14 cellular contexts compared by ENCODE assay signal in the genomic region with DNA sequence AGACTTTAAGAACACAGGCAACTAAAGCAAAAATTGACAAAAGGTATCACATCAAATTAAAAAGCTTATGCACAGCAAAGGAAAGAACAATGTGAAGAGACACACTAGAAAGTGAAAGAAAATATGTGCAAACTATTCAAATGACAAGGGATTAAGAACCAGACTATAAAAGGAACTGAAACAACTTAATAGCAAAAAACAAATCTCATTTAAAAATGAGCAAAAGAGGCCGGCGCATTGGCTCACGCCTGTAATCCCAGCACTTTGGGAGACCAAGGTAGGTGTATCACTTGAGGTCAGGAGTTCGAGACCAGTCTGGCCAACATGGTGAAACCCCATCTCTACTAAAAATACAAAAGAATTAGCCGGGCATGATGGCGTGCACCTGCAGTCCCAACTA. TPM values are rescaled to one million over a fixed set of nuclear protein-coding genes. Genes with fewer than 3 reads are reported as not detected.
DNase-seq lines count a peak whose midpoint lies in the region; ATAC-seq, FAIRE-seq and TF ChIP-seq lines count a peak whose summit lies in the region.
"Had no signal": no experiment of that assay in that cellular context is flagged by ENCODE, and none has a peak within 500 bp of the region (broad histone marks: within the 10 kb centered on the region; RNA-seq: fewer than 3 reads in every experiment).

No MANE protein-coding gene starts in this region.

- H3K23me2 ChIP-seq in H9 (ENCODE audit: insufficient read length, low read depth, low read length, poor library complexity, severe bottlenecking), result no peaks in the 10 kb centered on the region

- no peaks in the 10 kb centered on the region for H4K20me1 ChIP-seq in H9 (ENCODE audit: control insufficient read depth, insufficient read depth, insufficient read length)

- no peaks in the 10 kb centered on the region for H3K79me1 ChIP-seq in H9 (ENCODE audit: insufficient read depth, low read depth, low read length, poor library complexity, severe bottlenecking)

- no peak overlapping the region for H2BK12ac ChIP-seq in H9 (ENCODE audit: insufficient read length, low read depth, low read length)

- H2BK15ac ChIP-seq in H9 (ENCODE audit: low read depth, low read length), result no peak overlapping the region

- no peaks in the 10 kb centered on the region for H3K4me1 Mint-ChIP-seq in H9

- peak overlapping the region in 1 of 3 experiments; percentile 19; a peak in 1 of 7 replicates for H3K27ac Mint-ChIP-seq in H9

- no peak overlapping the region for H2AFZ ChIP-seq in H9 (ENCODE audit: low read length)

- no peaks in the 10 kb centered on the region for H3K4me1 ChIP-seq in H9 (ENCODE audit: insufficient read depth, low read length)
- no peaks in the 10 kb centered on the region for H3K4me1 ChIP-seq in prostate gland (replicated peaks)
- H3K4me1 ChIP-seq: colonic mucosa, Peyer's patch, uterus had no signal

- no peak overlapping the region for H3K27ac ChIP-seq in H9 (ENCODE audit: insufficient read length, low read depth, low read length)
- H3K27ac ChIP-seq in prostate gland, result no peak overlapping the region
- H3K27ac ChIP-seq: colonic mucosa, uterus, WERI-Rb-1 had no signal

- no peak for TF ChIP-seq CTCF in H9 (conservative IDR thresholded peaks at IDR 0.05)
- TF ChIP-seq CTCF in prostate gland (IDR thresholded peaks at IDR 0.05), result no peak

- no peak overlapping the region for H2BK120ac ChIP-seq in H9 (ENCODE audit: low read depth, low read length, poor library complexity, severe bottlenecking)

- FAIRE-seq in GM12891 (lab: Jason Lieb, UNC), result peak; percentile 33

- peaks cover 33 to 47% (median 37%) of the 10 kb centered on the region in 3 experiments for H3K36me3 Mint-ChIP-seq in H9 (ENCODE audit: insufficient read depth in 1 of 3, low read depth in 3 of 3)

- H2BK5ac ChIP-seq in H9 (ENCODE audit: insufficient read length, low read length), result no peak overlapping the region

- H4K5ac ChIP-seq in H9 (ENCODE audit: insufficient read length, low read depth, low read length), result no peak overlapping the region

- no peak overlapping the region for H3T11ph ChIP-seq in H9 (ENCODE audit: low read length)

- no peak overlapping the region for H2AK5ac ChIP-seq in H9 (ENCODE audit: insufficient read length, low read length)

- ATAC-seq in GM19438 (IDR thresholded peaks at IDR 0.05; ENCODE audit: low read depth, unreplicated experiment) (peak; percentile 76), HG02870 (IDR thresholded peaks at IDR 0.05; ENCODE audit: unreplicated experiment) (peak; percentile 87), HG03558 (IDR thresholded peaks at IDR 0.05; ENCODE audit: extremely low read depth, unreplicated experiment) (peak; percentile 95)

- intact Hi-C loops in prostate gland (cut with DNase I), result no loop called here

- TF ChIP-seq POLR2A in GM12891 (IDR thresholded peaks at IDR 0.05; ENCODE audit: low read depth, low read length) (no peak), prostate gland (IDR thresholded peaks at IDR 0.05) (no peak)

- no peaks in the 10 kb centered on the region for H3K27me3 Mint-ChIP-seq in H9 (ENCODE audit: low read depth)

- H3K18ac ChIP-seq in H9 (ENCODE audit: insufficient read length, low read depth, low read length), result no peak overlapping the region

- H3K27me3 ChIP-seq in H9 (ENCODE audit: insufficient read depth, low read length) (no peaks in the 10 kb centered on the region), prostate gland (replicated peaks; ENCODE audit: insufficient read depth) (no peaks in the 10 kb centered on the region)
- H3K27me3 ChIP-seq: colonic mucosa, Peyer's patch, uterus had no signal

- H3K23ac ChIP-seq in H9 (ENCODE audit: insufficient read length, low read depth, low read length), result no peak overlapping the region

- no peak overlapping the region for H4K8ac ChIP-seq in H9 (replicated peaks; ENCODE audit: insufficient read length, low read depth, low read length)

- H3K14ac ChIP-seq in H9 (ENCODE audit: insufficient read depth, low read length), result no peak overlapping the region

- no peaks in the 10 kb centered on the region for H3K36me3 ChIP-seq in prostate gland
- H3K36me3 ChIP-seq: colonic mucosa, uterus had no signal

- DNase-seq in GM12891 (ENCODE audit: insufficient read length, low spot score), result no peak
- DNase-seq in stimulated activated CD4-positive, alpha-beta T cell treated with anti-CD3 and anti-CD28 coated beads, Interleukin-4, amount 100 ng/mL, for 1 hour, result no peak
- no peak for DNase-seq in H9
- DNase-seq in GM19240 (ENCODE audit: insufficient read length, low spot score), result no peak
- DNase-seq in prostate gland (ENCODE audit: low spot score), result no peak
- DNase-seq: colonic mucosa, NCI-H2081 treated with DMSO at 0.1 percent for 48 hours, Peyer's patch, uterus, WERI-Rb-1 had no signal

- H3K4me2 ChIP-seq in H9 (ENCODE audit: insufficient read depth, insufficient read length, low read length), result no peak overlapping the region

- H3K9me3 ChIP-seq in H9 (ENCODE audit: control insufficient read depth, low read depth, low read length) (no peaks in the 10 kb centered on the region), prostate gland (no peaks in the 10 kb centered on the region)
- H3K9me3 ChIP-seq: colonic mucosa, Peyer's patch, uterus had no signal

- no peak overlapping the region for H3K4me3 Mint-ChIP-seq in H9

- no peak overlapping the region for H3K4ac ChIP-seq in H9 (ENCODE audit: low read depth, low read length)

- WGBS in H9 (ENCODE audit: extremely low coverage, insufficient read length, low lambda C conversion rate), result no CpG with 5 or more reads among the region's 6 CpGs
- 93% methylated on average over 6 of the region's 6 CpGs for WGBS in prostate gland

- no peak overlapping the region for H2BK20ac ChIP-seq in H9 (ENCODE audit: low read depth, low read length, poor library complexity, severe bottlenecking)

- H3K56ac ChIP-seq in H9 (ENCODE audit: insufficient read length, low read depth, low read length), result no peak overlapping the region

- peaks cover 18 to 20% of the 10 kb centered on the region in 2 experiments for H3K9me3 Mint-ChIP-seq in H9

- no peak overlapping the region for H3K9ac ChIP-seq in H9 (ENCODE audit: extremely low read depth, insufficient read length, low read length)

- no peak overlapping the region for H4K91ac ChIP-seq in H9 (ENCODE audit: insufficient read length, low read depth, low read length)

- H3K4me3 ChIP-seq in prostate gland, result no peak overlapping the region
- H3K4me3 ChIP-seq: colonic mucosa, lung, Peyer's patch, uterus had no signal

- H3K79me2 ChIP-seq in H9 (ENCODE audit: insufficient read depth, low read length), result no peaks in the 10 kb centered on the region

TF ChIP-seq in GM12891, 5 proteins besides CTCF, POLR2A, EP300 and RAD21:
- TF ChIP-seq PAX5 (IDR thresholded peaks at IDR 0.05; ENCODE audit: insufficient read depth, low read length, severe bottlenecking), result no peak
- TF ChIP-seq SPI1 (IDR thresholded peaks at IDR 0.05; ENCODE audit: low read depth, low read length), result peak; percentile 84

RNA-seq across cellular contexts. Expression of a gene that starts 14.4 kb away (rescaled TPM):
- 33.9 TPM for polyA plus RNA-seq in GM12891 (2012; ENCODE audit: low read depth, missing spikeins)
- 27.0 and 28.8 TPM in 2 replicates for total RNA-seq in H9 (2021)
- 10 to 100 TPM; 35.6 to 36.8 TPM for total RNA-seq in prostate gland

RNA-seq across cellular contexts. Expression of a gene that starts 21.0 kb away (rescaled TPM):
- polyA plus RNA-seq in GM12891 (2012; ENCODE audit: low read depth, missing spikeins), result 13.3 TPM
- total RNA-seq in H9 (2021) (2.5 and 3.5 TPM in 2 replicates), prostate gland (1 to 10 TPM; 9.4 to 9.5 TPM)
